In genomic region chr22:46969961-46970360, GRCh38 we compare ENCODE assay signal across 13 cellular contexts.
A peak's percentile ranks its signal among the peaks of the same experiment; 100 is the strongest.
DNase-seq lines count a peak whose midpoint lies in the region; ATAC-seq, FAIRE-seq and TF ChIP-seq lines count a peak whose summit lies in the region.
"Had no signal": no experiment of that assay in that cellular context is flagged by ENCODE, and none has a peak within 500 bp of the region (broad histone marks: within the 10 kb centered on the region; RNA-seq: fewer than 3 reads in every experiment).

No MANE protein-coding gene starts in this region.

- H3K27ac ChIP-seq in HepG2 (ENCODE audit: extremely low read length, insufficient read depth, low read length), result no peak overlapping the region
- H3K27ac ChIP-seq: HL-60 had no signal

- TF ChIP-seq EP300 in HepG2 (IDR thresholded peaks at IDR 0.05; ENCODE audit: low read depth in 2 of 2, low read length in 2 of 2) (no peak), HepG2 (CRISPR knock-in tag; IDR thresholded peaks at IDR 0.05; ENCODE audit: borderline replicate concordance) (no peak)

- DNase-seq in natural killer cell, result no peak
- no peak for DNase-seq in natural killer cell treated with Interleukin-12 subunit alpha and Interleukin-12 subunit beta and Interleukin-15 and Interleukin-18, amount 100 ng/mL, for 72 hours (ENCODE audit: low spot score)
- DNase-seq in activated naive CD8-positive, alpha-beta T cell treated with anti-CD3 and anti-CD28 coated beads, Interleukin-2, amount 50 U/mL, for 24 hours, result peak; percentile 20
- no peak for DNase-seq in ACHN
- no peak for DNase-seq in H54 (ENCODE audit: insufficient read length, low spot score)
- no peak for DNase-seq in HepG2 (ENCODE audit: low spot score)
- no peak for DNase-seq in NOMO-1 (lab: John Stamatoyannopoulos, UW; ENCODE audit: unreplicated experiment in 2 of 2)
- DNase-seq: MM.1S, NCI-H524 treated with DMSO at 0.1 percent for 48 hours had no signal

- no TSS peak for BruUV-seq in HepG2 (replicated peaks; lab: Mats Ljungman, UMichigan)

- no peak overlapping the region for H3K4me3 Mint-ChIP-seq in natural killer cell
- H3K4me3 Mint-ChIP-seq in natural killer cell treated with Interleukin-12 subunit alpha and Interleukin-12 subunit beta and Interleukin-15 and Interleukin-18, amount 100 ng/mL, for 72 hours, result no peak overlapping the region
- no peak overlapping the region for H3K4me3 Mint-ChIP-seq in activated naive CD8-positive, alpha-beta T cell treated with anti-CD3 and anti-CD28 coated beads, Interleukin-2, amount 50 U/mL, for 24 hours
- H3K4me3 Mint-ChIP-seq: mesothelial cell of epicardium had no signal

- no peaks in the 10 kb centered on the region for H3K9me3 Mint-ChIP-seq in natural killer cell
- H3K9me3 Mint-ChIP-seq in natural killer cell treated with Interleukin-12 subunit alpha and Interleukin-12 subunit beta and Interleukin-15 and Interleukin-18, amount 100 ng/mL, for 72 hours, result no peaks in the 10 kb centered on the region
- H3K9me3 Mint-ChIP-seq in activated naive CD8-positive, alpha-beta T cell treated with anti-CD3 and anti-CD28 coated beads, Interleukin-2, amount 50 U/mL, for 24 hours, result no peaks in the 10 kb centered on the region
- H3K9me3 Mint-ChIP-seq: mesothelial cell of epicardium had no signal

- CTCF ChIA-PET in HepG2 (lab: Yijun Ruan, JAX; ENCODE audit: low intra/inter-chr PET ratio, low total read pairs), result no interaction called here

- ATAC-seq in natural killer cell (no peak), HG02840 (IDR thresholded peaks at IDR 0.05; ENCODE audit: low FRiP score, unreplicated experiment) (peak; percentile 25), HepG2 (no peak)
- ATAC-seq in natural killer cell treated with Interleukin-12 subunit alpha and Interleukin-12 subunit beta and Interleukin-15 and Interleukin-18, amount 100 ng/mL, for 72 hours, result no peak
- ATAC-seq in activated naive CD8-positive, alpha-beta T cell treated with anti-CD3 and anti-CD28 coated beads, Interleukin-2, amount 50 U/mL, for 24 hours, result peak; percentile 60

- intact Hi-C loops in natural killer cell (cut with micrococcal nuclease), result no loop called here
- intact Hi-C loops in HepG2 (cut with micrococcal nuclease; ENCODE audit: unreplicated experiment), result no loop called here

- no peak for TF ChIP-seq RAD21 in HepG2 (CRISPR knock-in tag; IDR thresholded peaks at IDR 0.05)

- no peaks in the 10 kb centered on the region for H3K27me3 Mint-ChIP-seq in natural killer cell (ENCODE audit: low read depth in 2 of 2)
- H3K27me3 Mint-ChIP-seq in natural killer cell treated with Interleukin-12 subunit alpha and Interleukin-12 subunit beta and Interleukin-15 and Interleukin-18, amount 100 ng/mL, for 72 hours, result no peaks in the 10 kb centered on the region
- no peaks in the 10 kb centered on the region for H3K27me3 Mint-ChIP-seq in activated naive CD8-positive, alpha-beta T cell treated with anti-CD3 and anti-CD28 coated beads, Interleukin-2, amount 50 U/mL, for 24 hours

- peak overlapping the region; percentile 48 to 69 for H3K27ac Mint-ChIP-seq in natural killer cell
- peak overlapping the region in 1 of 2 donors; percentile 63 for H3K27ac Mint-ChIP-seq in natural killer cell treated with Interleukin-12 subunit alpha and Interleukin-12 subunit beta and Interleukin-15 and Interleukin-18, amount 100 ng/mL, for 72 hours
- peak overlapping the region; percentile 73 for H3K27ac Mint-ChIP-seq in activated naive CD8-positive, alpha-beta T cell treated with anti-CD3 and anti-CD28 coated beads, Interleukin-2, amount 50 U/mL, for 24 hours
- H3K27ac Mint-ChIP-seq: mesothelial cell of epicardium had no signal

- peaks cover 13% of the 10 kb centered on the region for H3K4me1 ChIP-seq in HepG2 (ENCODE audit: insufficient read depth, low read length)

- no peak for FAIRE-seq in H54 (lab: Jason Lieb, UNC)
- no peak for FAIRE-seq in HepG2 (lab: Jason Lieb, UNC)
- FAIRE-seq: astrocyte had no signal

- H3K27me3 ChIP-seq in HepG2 (ENCODE audit: control insufficient read depth in 1 of 2, insufficient read depth in 2 of 2, low read length in 2 of 2), result no peaks in the 10 kb centered on the region

- no peak overlapping the region for H2AFZ ChIP-seq in HepG2 (ENCODE audit: low read length)

- no peaks in the 10 kb centered on the region for H3K79me2 ChIP-seq in HepG2 (ENCODE audit: insufficient read depth, low read length)

- H3K4me2 ChIP-seq in HepG2 (ENCODE audit: low read depth, low read length), result no peak overlapping the region

- peaks cover 7 to 10% of the 10 kb centered on the region in 2 experiments; a peak in 4 of 5 replicates for H3K36me3 ChIP-seq in HepG2 (replicated peaks in 1 of 2; ENCODE audit: control insufficient read depth in 1 of 2, insufficient read depth in 2 of 2, low read length in 2 of 2)

- peaks cover 27 to 36% of the 10 kb centered on the region in 2 donors for H3K4me1 Mint-ChIP-seq in natural killer cell
- peaks cover 24 to 30% of the 10 kb centered on the region in 2 donors for H3K4me1 Mint-ChIP-seq in natural killer cell treated with Interleukin-12 subunit alpha and Interleukin-12 subunit beta and Interleukin-15 and Interleukin-18, amount 100 ng/mL, for 72 hours (ENCODE audit: low read depth in 2 of 2)
- peaks cover 25% of the 10 kb centered on the region for H3K4me1 Mint-ChIP-seq in activated naive CD8-positive, alpha-beta T cell treated with anti-CD3 and anti-CD28 coated beads, Interleukin-2, amount 50 U/mL, for 24 hours

- WGBS in HepG2 (ENCODE audit: low lambda C conversion rate), result 97% methylated on average over 4 of the region's 6 CpGs

- TF ChIP-seq POLR2A in H54 (IDR thresholded peaks at IDR 0.05; ENCODE audit: low read depth, low read length) (no peak), HepG2 (IDR thresholded peaks at IDR 0.05; ENCODE audit: insufficient read depth in 1 of 2, low read depth in 2 of 2, low read length in 2 of 2) (no peak)

- TF ChIP-seq CTCF in natural killer cell (IDR thresholded peaks at IDR 0.05) (no peak), HepG2 (CRISPR knock-in tag; IDR thresholded peaks at IDR 0.05) (no peak)

- H3K9me3 ChIP-seq in HepG2 (ENCODE audit: low read length), result no peaks in the 10 kb centered on the region

- no peaks in the 10 kb centered on the region for H3K36me3 Mint-ChIP-seq in natural killer cell
- H3K36me3 Mint-ChIP-seq in natural killer cell treated with Interleukin-12 subunit alpha and Interleukin-12 subunit beta and Interleukin-15 and Interleukin-18, amount 100 ng/mL, for 72 hours, result no peaks in the 10 kb centered on the region
- peaks cover 5% of the 10 kb centered on the region for H3K36me3 Mint-ChIP-seq in activated naive CD8-positive, alpha-beta T cell treated with anti-CD3 and anti-CD28 coated beads, Interleukin-2, amount 50 U/mL, for 24 hours (ENCODE audit: low read depth)

- in situ Hi-C loops in ACHN (cut with HindIII; ENCODE audit: low pct_ligation_motif_present, low pct_unique_long_range_greater_than_20kb, low sequenced_read_pairs), result no loop called here
- in situ Hi-C loops in HepG2 (cut with HindIII; ENCODE audit: extremely low pct_ligation_motif_present, low pct_unique_long_range_greater_than_20kb), result no loop called here

- POLR2A ChIA-PET in HepG2 (lab: Yijun Ruan, JAX), result no interaction called here

- no peak overlapping the region for H3K4me3 ChIP-seq in HepG2 (replicated peaks in 1 of 3; ENCODE audit: insufficient read depth in 1 of 3, low read depth in 2 of 3, low read length in 3 of 3)

- peaks cover 2% of the 10 kb centered on the region; the same call in 1 of the 2 replicates for H4K20me1 ChIP-seq in HepG2 (ENCODE audit: insufficient read depth, low read length)

- H3K9ac ChIP-seq in HepG2 (ENCODE audit: insufficient read depth, low read depth, low read length), result no peak overlapping the region

TF ChIP-seq in HepG2, 621 proteins besides CTCF, POLR2A, EP300 and RAD21 (continues in another document):
- no peak for TF ChIP-seq NONO (IDR thresholded peaks at IDR 0.05)
- no peak for TF ChIP-seq NONO (CRISPR knock-in tag; conservative IDR thresholded peaks at IDR 0.05)
- no peak for TF ChIP-seq HOXD1 (CRISPR knock-in tag; IDR thresholded peaks at IDR 0.05)
- no peak for TF ChIP-seq NCOA5 (CRISPR knock-in tag; IDR thresholded peaks at IDR 0.05)

Comparison
In these comparisons a context has a peak if more than half of its experiments do, and no peak if none do; other contexts are left out.
1. ATAC-seq: peak in HG02840 (single experiment) and activated naive CD8-positive, alpha-beta T cell treated with anti-CD3 and anti-CD28 coated beads, Interleukin-2, amount 50 U/mL, for 24 hours (single experiment); none in natural killer cell (0 of 3), natural killer cell treated with Interleukin-12 subunit alpha and Interleukin-12 subunit beta and Interleukin-15 and Interleukin-18, amount 100 ng/mL, for 72 hours (0 of 2) and HepG2 (single experiment).